ENCODE assay signal across 1 cellular context in the genomic region with DNA sequence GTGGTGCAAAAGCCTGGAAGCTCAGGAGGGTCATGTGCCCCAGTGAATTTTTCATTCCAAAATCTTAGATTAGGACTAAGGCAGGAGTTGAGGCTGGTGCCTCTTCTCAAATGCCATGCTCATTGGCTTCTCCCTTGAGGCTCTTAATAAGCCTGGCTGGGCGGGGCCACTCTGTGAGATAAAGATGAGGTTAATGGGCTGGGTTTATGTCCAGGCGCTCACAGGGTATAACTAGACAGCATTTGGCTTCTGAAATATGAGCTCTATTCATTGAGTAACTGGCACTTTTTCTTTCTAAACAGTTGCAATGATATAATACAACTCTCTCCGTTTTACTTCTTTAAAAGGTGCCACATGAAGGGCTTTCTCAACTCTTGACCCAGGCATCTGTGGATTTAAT.
TF ChIP-seq lines count a peak whose summit lies in the region.

No MANE protein-coding gene starts in this region.

TF ChIP-seq in HEK293, 187 proteins besides CTCF, POLR2A, EP300 and RAD21 (continued from another document and continues in another):
- no peak; the same call in 1 of the 2 replicates for TF ChIP-seq ZNF654 (tag by site-specific recombination; IDR thresholded peaks at IDR 0.05; ENCODE audit: low read depth)
- TF ChIP-seq ZEB2 (tag by site-specific recombination; IDR thresholded peaks at IDR 0.05) = peak; percentile 62; the same call in 1 of the 2 replicates
- TF ChIP-seq ZNF175 (tag by site-specific recombination; IDR thresholded peaks at IDR 0.05) = no peak
- TF ChIP-seq, protein P1, sequence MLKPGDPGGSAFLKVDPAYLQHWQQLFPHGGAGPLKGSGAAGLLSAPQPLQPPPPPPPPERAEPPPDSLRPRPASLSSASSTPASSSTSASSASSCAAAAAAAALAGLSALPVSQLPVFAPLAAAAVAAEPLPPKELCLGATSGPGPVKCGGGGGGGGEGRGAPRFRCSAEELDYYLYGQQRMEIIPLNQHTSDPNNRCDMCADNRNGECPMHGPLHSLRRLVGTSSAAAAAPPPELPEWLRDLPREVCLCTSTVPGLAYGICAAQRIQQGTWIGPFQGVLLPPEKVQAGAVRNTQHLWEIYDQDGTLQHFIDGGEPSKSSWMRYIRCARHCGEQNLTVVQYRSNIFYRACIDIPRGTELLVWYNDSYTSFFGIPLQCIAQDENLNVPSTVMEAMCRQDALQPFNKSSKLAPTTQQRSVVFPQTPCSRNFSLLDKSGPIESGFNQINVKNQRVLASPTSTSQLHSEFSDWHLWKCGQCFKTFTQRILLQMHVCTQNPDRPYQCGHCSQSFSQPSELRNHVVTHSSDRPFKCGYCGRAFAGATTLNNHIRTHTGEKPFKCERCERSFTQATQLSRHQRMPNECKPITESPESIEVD (tag by site-specific recombination; IDR thresholded peaks at IDR 0.05) = peak; percentile 90
- no peak for TF ChIP-seq ZFP37 (tag by site-specific recombination; IDR thresholded peaks at IDR 0.05)
- TF ChIP-seq ZNF776 (tag by site-specific recombination; IDR thresholded peaks at IDR 0.05; ENCODE audit: borderline replicate concordance) = no peak
- peak; percentile 31; the same call in 1 of the 2 replicates for TF ChIP-seq KLF7 (tag by site-specific recombination; IDR thresholded peaks at IDR 0.05; ENCODE audit: borderline replicate concordance)
- no peak for TF ChIP-seq GLIS2 (tag by site-specific recombination; IDR thresholded peaks at IDR 0.05)
- no peak for TF ChIP-seq ZNF10 (tag by site-specific recombination; IDR thresholded peaks at IDR 0.05)
- TF ChIP-seq ZNF335 (tag by site-specific recombination; conservative IDR thresholded peaks at IDR 0.05) = 0 out of 2 replicates have a peak, but pooled peaks have one; percentile 49
- no peak for TF ChIP-seq BCL11A (tag by site-specific recombination; IDR thresholded peaks at IDR 0.05; ENCODE audit: low read depth)
- no peak for TF ChIP-seq ZNF433 (tag by site-specific recombination; IDR thresholded peaks at IDR 0.05; ENCODE audit: low read depth)
- no peak for TF ChIP-seq ZNF837 (tag by site-specific recombination; IDR thresholded peaks at IDR 0.05)
- no peak for TF ChIP-seq ZNF670 (tag by site-specific recombination; IDR thresholded peaks at IDR 0.05; ENCODE audit: low read depth)
- TF ChIP-seq ZFP69B (tag by site-specific recombination; IDR thresholded peaks at IDR 0.05) = no peak
- TF ChIP-seq GFI1B (tag by site-specific recombination; IDR thresholded peaks at IDR 0.05) = no peak
- TF ChIP-seq ZNF660 (tag by site-specific recombination; IDR thresholded peaks at IDR 0.05) = no peak
- TF ChIP-seq ZNF354C (tag by site-specific recombination; IDR thresholded peaks at IDR 0.05; ENCODE audit: borderline replicate concordance, low read depth) = no peak
- TF ChIP-seq, protein P2, sequence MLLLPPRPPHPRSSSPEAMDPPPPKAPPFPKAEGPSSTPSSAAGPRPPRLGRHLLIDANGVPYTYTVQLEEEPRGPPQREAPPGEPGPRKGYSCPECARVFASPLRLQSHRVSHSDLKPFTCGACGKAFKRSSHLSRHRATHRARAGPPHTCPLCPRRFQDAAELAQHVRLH (tag by site-specific recombination; IDR thresholded peaks at IDR 0.05) = peak; percentile 7; the same call in 1 of the 2 replicates
- TF ChIP-seq ZXDB (tag by site-specific recombination; IDR thresholded peaks at IDR 0.05) = peak; percentile 40; the same call in 1 of the 2 replicates
- no peak for TF ChIP-seq ZNF416 (tag by site-specific recombination; IDR thresholded peaks at IDR 0.05)
- no peak for TF ChIP-seq ZNF16 (tag by site-specific recombination; IDR thresholded peaks at IDR 0.05; ENCODE audit: low read depth)
- TF ChIP-seq ZNF561 (tag by site-specific recombination; IDR thresholded peaks at IDR 0.05; ENCODE audit: borderline replicate concordance) = 0 out of 2 replicates have a peak, but pooled peaks have one; percentile 74
- no peak for TF ChIP-seq ZNF248 (tag by site-specific recombination; IDR thresholded peaks at IDR 0.05)
- no peak for TF ChIP-seq GLIS1 (tag by site-specific recombination; IDR thresholded peaks at IDR 0.05)
- no peak for TF ChIP-seq ZNF114 (tag by site-specific recombination; IDR thresholded peaks at IDR 0.05)
- no peak for TF ChIP-seq MYNN (tag by site-specific recombination; IDR thresholded peaks at IDR 0.05; ENCODE audit: borderline replicate concordance)
- TF ChIP-seq ZNF239 (tag by site-specific recombination; IDR thresholded peaks at IDR 0.05) = no peak
- TF ChIP-seq ZNF48 (tag by site-specific recombination; IDR thresholded peaks at IDR 0.05) = no peak
- TF ChIP-seq, protein P3, sequence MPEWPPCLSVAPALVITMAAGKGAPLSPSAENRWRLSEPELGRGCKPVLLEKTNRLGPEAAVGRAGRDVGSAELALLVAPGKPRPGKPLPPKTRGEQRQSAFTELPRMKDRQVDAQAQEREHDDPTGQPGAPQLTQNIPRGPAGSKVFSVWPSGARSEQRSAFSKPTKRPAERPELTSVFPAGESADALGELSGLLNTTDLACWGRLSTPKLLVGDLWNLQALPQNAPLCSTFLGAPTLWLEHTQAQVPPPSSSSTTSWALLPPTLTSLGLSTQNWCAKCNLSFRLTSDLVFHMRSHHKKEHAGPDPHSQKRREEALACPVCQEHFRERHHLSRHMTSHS (tag by site-specific recombination; IDR thresholded peaks at IDR 0.05) = no peak
- no peak for TF ChIP-seq ZNF791 (tag by site-specific recombination; IDR thresholded peaks at IDR 0.05)
- TF ChIP-seq ZNF157 (tag by site-specific recombination; IDR thresholded peaks at IDR 0.05) = no peak
- peak; percentile 29; the same call in 1 of the 2 replicates for TF ChIP-seq ZNF596 (tag by site-specific recombination; IDR thresholded peaks at IDR 0.05)
- TF ChIP-seq, protein P4, sequence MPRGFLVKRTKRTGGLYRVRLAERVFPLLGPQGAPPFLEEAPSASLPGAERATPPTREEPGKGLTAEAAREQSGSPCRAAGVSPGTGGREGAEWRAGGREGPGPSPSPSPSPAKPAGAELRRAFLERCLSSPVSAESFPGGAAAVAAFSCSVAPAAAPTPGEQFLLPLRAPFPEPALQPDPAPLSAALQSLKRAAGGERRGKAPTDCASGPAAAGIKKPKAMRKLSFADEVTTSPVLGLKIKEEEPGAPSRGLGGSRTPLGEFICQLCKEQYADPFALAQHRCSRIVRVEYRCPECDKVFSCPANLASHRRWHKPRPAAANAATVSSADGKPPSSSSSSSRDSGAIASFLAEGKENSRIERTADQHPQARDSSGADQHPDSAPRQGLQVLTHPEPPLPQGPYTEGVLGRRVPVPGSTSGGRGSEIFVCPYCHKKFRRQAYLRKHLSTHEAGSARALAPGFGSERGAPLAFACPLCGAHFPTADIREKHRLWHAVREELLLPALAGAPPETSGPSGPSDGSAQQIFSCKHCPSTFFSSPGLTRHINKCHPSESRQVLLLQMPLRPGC (tag by site-specific recombination; IDR thresholded peaks at IDR 0.05) = no peak
- peak; percentile 17; the same call in 1 of the 2 replicates for TF ChIP-seq ZSCAN30 (tag by site-specific recombination; IDR thresholded peaks at IDR 0.05)
- TF ChIP-seq PRDM1 (tag by site-specific recombination; IDR thresholded peaks at IDR 0.05) = peak; percentile 64; the same call in 1 of the 2 replicates
- TF ChIP-seq TCF7L2 (IDR thresholded peaks at IDR 0.05; ENCODE audit: borderline replicate concordance, low read depth, low read length) = peak; percentile 64; the same call in 1 of the 2 replicates
- TF ChIP-seq ZNF571 (tag by site-specific recombination; IDR thresholded peaks at IDR 0.05) = no peak
- TF ChIP-seq, protein P5, sequence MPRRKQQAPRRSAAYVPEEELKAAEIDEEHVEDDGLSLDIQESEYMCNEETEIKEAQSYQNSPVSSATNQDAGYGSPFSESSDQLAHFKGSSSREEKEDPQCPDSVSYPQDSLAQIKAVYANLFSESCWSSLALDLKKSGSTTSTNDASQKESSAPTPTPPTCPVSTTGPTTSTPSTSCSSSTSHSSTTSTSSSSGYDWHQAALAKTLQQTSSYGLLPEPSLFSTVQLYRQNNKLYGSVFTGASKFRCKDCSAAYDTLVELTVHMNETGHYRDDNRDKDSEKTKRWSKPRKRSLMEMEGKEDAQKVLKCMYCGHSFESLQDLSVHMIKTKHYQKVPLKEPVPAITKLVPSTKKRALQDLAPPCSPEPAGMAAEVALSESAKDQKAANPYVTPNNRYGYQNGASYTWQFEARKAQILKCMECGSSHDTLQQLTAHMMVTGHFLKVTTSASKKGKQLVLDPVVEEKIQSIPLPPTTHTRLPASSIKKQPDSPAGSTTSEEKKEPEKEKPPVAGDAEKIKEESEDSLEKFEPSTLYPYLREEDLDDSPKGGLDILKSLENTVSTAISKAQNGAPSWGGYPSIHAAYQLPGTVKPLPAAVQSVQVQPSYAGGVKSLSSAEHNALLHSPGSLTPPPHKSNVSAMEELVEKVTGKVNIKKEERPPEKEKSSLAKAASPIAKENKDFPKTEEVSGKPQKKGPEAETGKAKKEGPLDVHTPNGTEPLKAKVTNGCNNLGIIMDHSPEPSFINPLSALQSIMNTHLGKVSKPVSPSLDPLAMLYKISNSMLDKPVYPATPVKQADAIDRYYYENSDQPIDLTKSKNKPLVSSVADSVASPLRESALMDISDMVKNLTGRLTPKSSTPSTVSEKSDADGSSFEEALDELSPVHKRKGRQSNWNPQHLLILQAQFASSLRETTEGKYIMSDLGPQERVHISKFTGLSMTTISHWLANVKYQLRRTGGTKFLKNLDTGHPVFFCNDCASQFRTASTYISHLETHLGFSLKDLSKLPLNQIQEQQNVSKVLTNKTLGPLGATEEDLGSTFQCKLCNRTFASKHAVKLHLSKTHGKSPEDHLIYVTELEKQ (tag by site-specific recombination; IDR thresholded peaks at IDR 0.05; ENCODE audit: borderline replicate concordance) = no peak
- TF ChIP-seq, protein P6, sequence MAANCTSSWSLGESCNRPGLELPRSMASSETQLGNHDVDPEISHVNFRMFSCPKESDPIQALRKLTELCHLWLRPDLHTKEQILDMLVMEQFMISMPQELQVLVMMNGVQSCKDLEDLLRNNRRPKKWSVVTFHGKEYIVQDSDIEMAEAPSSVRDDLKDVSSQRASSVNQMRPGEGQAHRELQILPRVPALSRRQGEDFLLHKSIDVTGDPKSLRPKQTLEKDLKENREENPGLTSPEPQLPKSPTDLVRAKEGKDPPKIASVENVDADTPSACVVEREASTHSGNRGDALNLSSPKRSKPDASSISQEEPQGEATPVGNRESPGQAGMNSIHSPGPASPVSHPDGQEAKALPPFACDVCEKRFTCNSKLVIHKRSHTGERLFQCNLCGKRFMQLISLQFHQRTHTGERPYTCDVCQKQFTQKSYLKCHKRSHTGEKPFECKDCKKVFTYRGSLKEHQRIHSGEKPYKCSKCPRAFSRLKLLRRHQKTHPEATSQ (tag by site-specific recombination; IDR thresholded peaks at IDR 0.05) = no peak
- TF ChIP-seq, protein P7, sequence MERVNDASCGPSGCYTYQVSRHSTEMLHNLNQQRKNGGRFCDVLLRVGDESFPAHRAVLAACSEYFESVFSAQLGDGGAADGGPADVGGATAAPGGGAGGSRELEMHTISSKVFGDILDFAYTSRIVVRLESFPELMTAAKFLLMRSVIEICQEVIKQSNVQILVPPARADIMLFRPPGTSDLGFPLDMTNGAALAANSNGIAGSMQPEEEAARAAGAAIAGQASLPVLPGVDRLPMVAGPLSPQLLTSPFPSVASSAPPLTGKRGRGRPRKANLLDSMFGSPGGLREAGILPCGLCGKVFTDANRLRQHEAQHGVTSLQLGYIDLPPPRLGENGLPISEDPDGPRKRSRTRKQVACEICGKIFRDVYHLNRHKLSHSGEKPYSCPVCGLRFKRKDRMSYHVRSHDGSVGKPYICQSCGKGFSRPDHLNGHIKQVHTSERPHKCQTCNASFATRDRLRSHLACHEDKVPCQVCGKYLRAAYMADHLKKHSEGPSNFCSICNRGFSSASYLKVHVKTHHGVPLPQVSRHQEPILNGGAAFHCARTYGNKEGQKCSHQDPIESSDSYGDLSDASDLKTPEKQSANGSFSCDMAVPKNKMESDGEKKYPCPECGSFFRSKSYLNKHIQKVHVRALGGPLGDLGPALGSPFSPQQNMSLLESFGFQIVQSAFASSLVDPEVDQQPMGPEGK (tag by site-specific recombination; IDR thresholded peaks at IDR 0.05) = peak; percentile 27
- TF ChIP-seq, protein P8, sequence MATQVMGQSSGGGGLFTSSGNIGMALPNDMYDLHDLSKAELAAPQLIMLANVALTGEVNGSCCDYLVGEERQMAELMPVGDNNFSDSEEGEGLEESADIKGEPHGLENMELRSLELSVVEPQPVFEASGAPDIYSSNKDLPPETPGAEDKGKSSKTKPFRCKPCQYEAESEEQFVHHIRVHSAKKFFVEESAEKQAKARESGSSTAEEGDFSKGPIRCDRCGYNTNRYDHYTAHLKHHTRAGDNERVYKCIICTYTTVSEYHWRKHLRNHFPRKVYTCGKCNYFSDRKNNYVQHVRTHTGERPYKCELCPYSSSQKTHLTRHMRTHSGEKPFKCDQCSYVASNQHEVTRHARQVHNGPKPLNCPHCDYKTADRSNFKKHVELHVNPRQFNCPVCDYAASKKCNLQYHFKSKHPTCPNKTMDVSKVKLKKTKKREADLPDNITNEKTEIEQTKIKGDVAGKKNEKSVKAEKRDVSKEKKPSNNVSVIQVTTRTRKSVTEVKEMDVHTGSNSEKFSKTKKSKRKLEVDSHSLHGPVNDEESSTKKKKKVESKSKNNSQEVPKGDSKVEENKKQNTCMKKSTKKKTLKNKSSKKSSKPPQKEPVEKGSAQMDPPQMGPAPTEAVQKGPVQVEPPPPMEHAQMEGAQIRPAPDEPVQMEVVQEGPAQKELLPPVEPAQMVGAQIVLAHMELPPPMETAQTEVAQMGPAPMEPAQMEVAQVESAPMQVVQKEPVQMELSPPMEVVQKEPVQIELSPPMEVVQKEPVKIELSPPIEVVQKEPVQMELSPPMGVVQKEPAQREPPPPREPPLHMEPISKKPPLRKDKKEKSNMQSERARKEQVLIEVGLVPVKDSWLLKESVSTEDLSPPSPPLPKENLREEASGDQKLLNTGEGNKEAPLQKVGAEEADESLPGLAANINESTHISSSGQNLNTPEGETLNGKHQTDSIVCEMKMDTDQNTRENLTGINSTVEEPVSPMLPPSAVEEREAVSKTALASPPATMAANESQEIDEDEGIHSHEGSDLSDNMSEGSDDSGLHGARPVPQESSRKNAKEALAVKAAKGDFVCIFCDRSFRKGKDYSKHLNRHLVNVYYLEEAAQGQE (tag by site-specific recombination; IDR thresholded peaks at IDR 0.05) = no peak
- TF ChIP-seq, protein P9, sequence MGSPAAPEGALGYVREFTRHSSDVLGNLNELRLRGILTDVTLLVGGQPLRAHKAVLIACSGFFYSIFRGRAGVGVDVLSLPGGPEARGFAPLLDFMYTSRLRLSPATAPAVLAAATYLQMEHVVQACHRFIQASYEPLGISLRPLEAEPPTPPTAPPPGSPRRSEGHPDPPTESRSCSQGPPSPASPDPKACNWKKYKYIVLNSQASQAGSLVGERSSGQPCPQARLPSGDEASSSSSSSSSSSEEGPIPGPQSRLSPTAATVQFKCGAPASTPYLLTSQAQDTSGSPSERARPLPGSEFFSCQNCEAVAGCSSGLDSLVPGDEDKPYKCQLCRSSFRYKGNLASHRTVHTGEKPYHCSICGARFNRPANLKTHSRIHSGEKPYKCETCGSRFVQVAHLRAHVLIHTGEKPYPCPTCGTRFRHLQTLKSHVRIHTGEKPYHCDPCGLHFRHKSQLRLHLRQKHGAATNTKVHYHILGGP (tag by site-specific recombination; IDR thresholded peaks at IDR 0.05) = no peak
- TF ChIP-seq MZF1 (tag by site-specific recombination; IDR thresholded peaks at IDR 0.05; ENCODE audit: borderline replicate concordance) = no peak
- TF ChIP-seq ZBTB8A (tag by site-specific recombination; IDR thresholded peaks at IDR 0.05) = 0 out of 2 replicates have a peak, but pooled peaks have one; percentile 15
- peak; percentile 43; the same call in 1 of the 2 replicates for TF ChIP-seq ZBTB17 (tag by site-specific recombination; IDR thresholded peaks at IDR 0.05)
